In genomic region chr4:179307297-179308136, GRCh38 we compare ENCODE assay signal across 8 cellular contexts.
DNase-seq lines count a peak whose midpoint lies in the region; ATAC-seq lines count a peak whose summit lies in the region.

No MANE protein-coding gene starts in this region.

- DNase-seq in NOMO-1 (lab: John Stamatoyannopoulos, UW; ENCODE audit: unreplicated experiment in 2 of 2), result peak; percentile 1 to 16
- DNase-seq in NOMO-1 treated with dmso at 0.1 percent for 144 hours (lab: John Stamatoyannopoulos, UW; ENCODE audit: unreplicated experiment), result no peak
- peak; percentile 26 for DNase-seq in SKM-1 (lab: John Stamatoyannopoulos, UW; ENCODE audit: unreplicated experiment)
- DNase-seq in iPS DF 19.7 (ENCODE audit: low read depth, low spot score), result peak; percentile 30
- DNase-seq in KG1 (lab: John Stamatoyannopoulos, UW), result no peak
- DNase-seq in NCI-H1694 treated with DMSO at 0.1 percent for 48 hours (lab: John Stamatoyannopoulos, UW), result no peak

- peak; percentile 95 for ATAC-seq in GM19035 (IDR thresholded peaks at IDR 0.05; ENCODE audit: unreplicated experiment)
- peak; percentile 96 for ATAC-seq in HG03159 (IDR thresholded peaks at IDR 0.05; ENCODE audit: unreplicated experiment)

Comparison
In these comparisons a context has a peak if more than half of its experiments do, and no peak if none do; other contexts are left out.
1. DNase-seq: peak in NOMO-1 (2 of 2), SKM-1 (single experiment) and iPS DF 19.7 (single experiment); none in NOMO-1 treated with dmso at 0.1 percent for 144 hours (single experiment), KG1 (single experiment) and NCI-H1694 treated with DMSO at 0.1 percent for 48 hours (single experiment).